ENCODE assay signal across 9 cellular contexts in genomic region chrX:39755152-39756032, GRCh38.
A peak's percentile ranks its signal among the peaks of the same experiment; 100 is the strongest.
DNase-seq lines count a peak whose midpoint lies in the region; ATAC-seq lines count a peak whose summit lies in the region.
"Had no signal": no experiment of that assay in that cellular context is flagged by ENCODE, and none has a peak within 500 bp of the region (broad histone marks: within the 10 kb centered on the region; RNA-seq: fewer than 3 reads in every experiment).

No MANE protein-coding gene starts in this region.

- peaks cover 40% of the 10 kb centered on the region for H3K4me1 ChIP-seq in mesodermal cell (ENCODE audit: control insufficient read depth, insufficient read depth, low read length, poor library complexity, severe bottlenecking)

- H3K4me3 Mint-ChIP-seq in activated CD8-positive, alpha-beta T cell treated with anti-CD3 and anti-CD28 coated beads, Interleukin-2, amount 10 ng/mL, durations not matched to agents 7 days and 5 days: no peak overlapping the region
- H3K4me3 Mint-ChIP-seq: stimulated activated naive CD8-positive, alpha-beta T cell treated with anti-CD3 and anti-CD28 coated beads, Interleukin-15, Interleukin-2, amounts not matched to agents 100 ng/mL and 50 ng/mL, for 24 hours had no signal

- no peaks in the 10 kb centered on the region for H3K27me3 Mint-ChIP-seq in activated CD8-positive, alpha-beta T cell treated with anti-CD3 and anti-CD28 coated beads, Interleukin-2, amount 10 ng/mL, durations not matched to agents 7 days and 5 days (ENCODE audit: low read depth)
- H3K27me3 Mint-ChIP-seq: stimulated activated naive CD8-positive, alpha-beta T cell treated with anti-CD3 and anti-CD28 coated beads, Interleukin-15, Interleukin-2, amounts not matched to agents 100 ng/mL and 50 ng/mL, for 24 hours had no signal

- POLR2A ChIA-PET in activated CD8-positive, alpha-beta T cell treated with anti-CD3 and anti-CD28 coated beads, Interleukin-2, amount 10 ng/mL, durations not matched to agents 7 days and 5 days (lab: Charles Lee): no interaction called here

- CTCF ChIA-PET in activated CD8-positive, alpha-beta T cell treated with anti-CD3 and anti-CD28 coated beads, Interleukin-2, amount 10 ng/mL, durations not matched to agents 7 days and 5 days (lab: Charles Lee): no interaction called here

- H3K4me1 Mint-ChIP-seq in activated CD8-positive, alpha-beta T cell treated with anti-CD3 and anti-CD28 coated beads, Interleukin-2, amount 10 ng/mL, durations not matched to agents 7 days and 5 days (ENCODE audit: low read depth): peaks cover 9% of the 10 kb centered on the region

- H3K36me3 Mint-ChIP-seq in activated CD8-positive, alpha-beta T cell treated with anti-CD3 and anti-CD28 coated beads, Interleukin-2, amount 10 ng/mL, durations not matched to agents 7 days and 5 days (ENCODE audit: low read depth): no peaks in the 10 kb centered on the region

- no peak overlapping the region for H3K4me3 ChIP-seq in mesodermal cell (ENCODE audit: extremely low read depth, insufficient read depth, low read length, poor library complexity, severe bottlenecking)

- H3K9me3 ChIP-seq in mesodermal cell (ENCODE audit: control insufficient read depth, low read length): peaks cover 3% of the 10 kb centered on the region

- H3K36me3 ChIP-seq in mesodermal cell (ENCODE audit: control insufficient read depth, insufficient read depth, low read length): no peaks in the 10 kb centered on the region

- H3K9me3 Mint-ChIP-seq in activated CD8-positive, alpha-beta T cell treated with anti-CD3 and anti-CD28 coated beads, Interleukin-2, amount 10 ng/mL, durations not matched to agents 7 days and 5 days (ENCODE audit: insufficient read depth): no peaks in the 10 kb centered on the region
- H3K9me3 Mint-ChIP-seq: stimulated activated naive CD8-positive, alpha-beta T cell treated with anti-CD3 and anti-CD28 coated beads, Interleukin-15, Interleukin-2, amounts not matched to agents 100 ng/mL and 50 ng/mL, for 24 hours had no signal

- WGBS in mesodermal cell (ENCODE audit: insufficient coverage in 2 of 2), 2 experiments: 43 to 69% methylated on average over 6 to 11 of the region's 25 CpGs

- DNase-seq in DMS153 (lab: John Stamatoyannopoulos, UW) (peak; percentile 69), NCI-H2196 treated with DMSO at 0.1 percent for 48 hours (lab: John Stamatoyannopoulos, UW; ENCODE audit: unreplicated experiment) (peak; percentile 26), dermis blood vessel endothelial cell (peak; percentile 93), GM19240 (ENCODE audit: insufficient read length, low spot score) (no peak), DMS114 treated with DMSO at 0.1 percent for 48 hours (lab: John Stamatoyannopoulos, UW; ENCODE audit: unreplicated experiment) (no peak)
- no peak for DNase-seq in activated CD8-positive, alpha-beta T cell treated with anti-CD3 and anti-CD28 coated beads, Interleukin-2, amount 10 ng/mL, durations not matched to agents 7 days and 5 days

- H3K27ac Mint-ChIP-seq in activated CD8-positive, alpha-beta T cell treated with anti-CD3 and anti-CD28 coated beads, Interleukin-2, amount 10 ng/mL, durations not matched to agents 7 days and 5 days: no peak overlapping the region
- H3K27ac Mint-ChIP-seq: stimulated activated naive CD8-positive, alpha-beta T cell treated with anti-CD3 and anti-CD28 coated beads, Interleukin-15, Interleukin-2, amounts not matched to agents 100 ng/mL and 50 ng/mL, for 24 hours had no signal

- no peak for ATAC-seq in HG03378 (IDR thresholded peaks at IDR 0.05; ENCODE audit: unreplicated experiment)
- ATAC-seq in activated CD8-positive, alpha-beta T cell treated with anti-CD3 and anti-CD28 coated beads, Interleukin-2, amount 10 ng/mL, durations not matched to agents 7 days and 5 days: no peak

- H3K27ac ChIP-seq in mesodermal cell (ENCODE audit: low read depth, low read length, severe bottlenecking): peak overlapping the region; percentile 88

Comparison
In these comparisons a context has a peak if more than half of its experiments do, and no peak if none do; other contexts are left out.
1. DNase-seq: peak in DMS153 (single experiment), NCI-H2196 treated with DMSO at 0.1 percent for 48 hours (single experiment) and dermis blood vessel endothelial cell (single experiment); none in GM19240 (single experiment), DMS114 treated with DMSO at 0.1 percent for 48 hours (single experiment) and activated CD8-positive, alpha-beta T cell treated with anti-CD3 and anti-CD28 coated beads, Interleukin-2, amount 10 ng/mL, durations not matched to agents 7 days and 5 days (single experiment).